ENCODE assay signal across 1 cellular context in genomic region chr20:58611236-58612020, GRCh38.
TF ChIP-seq lines count a peak whose summit lies in the region.

No MANE protein-coding gene starts in this region.

TF ChIP-seq in HepG2, 621 proteins besides CTCF, POLR2A, EP300 and RAD21:
- no peak for TF ChIP-seq ETS1 (CRISPR knock-in tag; IDR thresholded peaks at IDR 0.05)
- TF ChIP-seq MAFK (conservative IDR thresholded peaks at IDR 0.05 in 1 of 2, IDR thresholded peaks at IDR 0.05 in 1 of 2; ENCODE audit: low read length in 2 of 2), result 0 out of 4 replicates have a peak, but pooled peaks of 1 of the 2 experiments have one; percentile 11
